ENCODE assay signal across 8 cellular contexts in the genomic region with DNA sequence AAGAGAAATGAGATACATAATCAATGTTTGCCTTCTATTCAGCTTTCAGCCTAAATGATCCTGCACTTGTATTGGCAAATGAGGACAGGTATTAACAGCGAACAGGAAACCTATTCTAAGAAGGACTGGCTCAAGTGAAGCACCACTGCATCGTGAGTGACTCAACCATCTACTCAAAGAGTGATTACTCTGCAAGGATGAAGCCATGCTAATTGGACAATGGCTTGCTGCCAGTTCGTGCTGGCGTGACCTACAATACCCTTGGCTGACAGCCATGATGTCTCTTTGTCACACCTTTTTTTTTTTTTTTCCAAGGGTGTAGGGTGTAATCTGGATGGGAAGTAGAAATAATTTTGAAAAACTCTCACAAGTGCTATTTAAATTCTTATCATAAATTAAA.
DNase-seq lines count a peak whose midpoint lies in the region; ATAC-seq lines count a peak whose summit lies in the region.

No MANE protein-coding gene starts in this region.

- ATAC-seq in GM19463 (IDR thresholded peaks at IDR 0.05; ENCODE audit: unreplicated experiment) (no peak), HG02642 (IDR thresholded peaks at IDR 0.05; ENCODE audit: poor library complexity, unreplicated experiment) (no peak), aorta (ENCODE audit: low FRiP score) (no peak)

- H3K36me3 ChIP-seq in SJCRH30 (no peaks in the 10 kb centered on the region), aorta (ENCODE audit: control insufficient read depth in 1 of 2, insufficient read depth in 2 of 2, low read length in 1 of 2) (no peaks in the 10 kb centered on the region)

- H3K27ac ChIP-seq in SJCRH30 (peak overlapping the region; percentile 71), aorta (ENCODE audit: low read depth in 1 of 2, low read length in 2 of 2) (peak overlapping the region in 1 of 2 donors; percentile 25)

- DNase-seq in DMS79 (lab: John Stamatoyannopoulos, UW) (peak; percentile 89), NCI-H187 (lab: John Stamatoyannopoulos, UW) (peak; percentile 55 to 83), SJCRH30 (peak; percentile 88 to 92), iPS-NIHi11 (ENCODE audit: low spot score) (peak; percentile 25), HuH-7.5 (ENCODE audit: low spot score) (no peak), aorta (no peak)

- intact Hi-C loops in aorta (cut with DNase I): loop anchor here in 1 of 2 donors (5.0 to 10.0 kb wide), 2 partner anchors 98 to 216 kb away; no protein-coding TSS in a partner anchor

- H3K4me3 ChIP-seq in SJCRH30: no peak overlapping the region
- H3K4me3 ChIP-seq in aorta (ENCODE audit: low read length in 2 of 2): no peak overlapping the region

- H3K27me3 ChIP-seq in SJCRH30 (no peaks in the 10 kb centered on the region), aorta (ENCODE audit: control insufficient read depth in 1 of 2, insufficient read depth in 2 of 2, low read length in 1 of 2) (no peaks in the 10 kb centered on the region)

- H3K9me3 ChIP-seq in SJCRH30 (replicated peaks): no peaks in the 10 kb centered on the region
- H3K9me3 ChIP-seq in aorta (ENCODE audit: control insufficient read depth, low read length): no peaks in the 10 kb centered on the region

- H3K4me1 ChIP-seq in SJCRH30 (peaks cover 34% of the 10 kb centered on the region), aorta (ENCODE audit: control insufficient read depth in 1 of 2, insufficient read depth in 2 of 2, low read length in 2 of 2) (peaks cover 2 to 14% of the 10 kb centered on the region in 2 donors)

- WGBS in aorta, 2 donors: 33 to 36% methylated on average over 4 of the region's 4 CpGs

Comparison
In these comparisons a context has a peak if more than half of its experiments do, and no peak if none do; other contexts are left out.
1. DNase-seq: peak in DMS79 (single experiment), NCI-H187 (2 of 2), SJCRH30 (2 of 2) and iPS-NIHi11 (single experiment); none in HuH-7.5 (single experiment) and aorta (0 of 2).